In the genomic region with DNA sequence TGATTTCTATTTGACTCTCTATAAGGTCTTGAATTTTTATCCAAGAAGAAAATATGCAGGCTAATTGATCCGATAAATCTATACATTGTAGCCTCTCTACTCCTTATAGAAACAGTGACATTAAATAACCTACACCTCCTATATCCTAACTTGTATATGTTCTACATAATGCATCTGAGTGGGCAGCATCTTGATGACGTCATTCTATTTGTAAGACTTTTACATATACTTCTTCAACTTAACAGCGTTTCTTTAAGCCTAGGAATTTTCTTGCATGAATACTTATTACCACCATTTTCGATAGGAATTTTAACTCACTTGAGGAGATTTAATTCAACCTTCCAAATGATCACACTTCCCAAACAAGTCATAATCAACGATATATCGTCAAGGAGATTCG, we compare ENCODE assay signal across 32 cellular contexts.
DNase-seq lines count a peak whose midpoint lies in the region; ATAC-seq, FAIRE-seq and TF ChIP-seq lines count a peak whose summit lies in the region.
"Had no signal": no experiment of that assay in that cellular context is flagged by ENCODE, and none has a peak within 500 bp of the region (broad histone marks: within the 10 kb centered on the region; RNA-seq: fewer than 3 reads in every experiment).

No MANE protein-coding gene starts in this region.

- TF ChIP-seq RAD21 in HepG2 (CRISPR knock-in tag; IDR thresholded peaks at IDR 0.05) (no peak), K562 (CRISPR knock-in tag; conservative IDR thresholded peaks at IDR 0.05 in 1 of 2, IDR thresholded peaks at IDR 0.05 in 1 of 2) (no peak)

- CTCF ChIA-PET in HepG2 (lab: Yijun Ruan, JAX; ENCODE audit: low intra/inter-chr PET ratio, low total read pairs), result no interaction called here
- CTCF ChIA-PET in HEK293 (lab: Yijun Ruan, JAX), result no interaction called here
- CTCF ChIA-PET in K562 (lab: Yijun Ruan, JAX; ENCODE audit: low intra/inter-chr PET ratio), result no interaction called here

- no peak overlapping the region for H3K4me3 ChIP-seq in HepG2 (replicated peaks in 1 of 3; ENCODE audit: insufficient read depth in 1 of 3, low read depth in 2 of 3, low read length in 3 of 3)
- no peak overlapping the region for H3K4me3 ChIP-seq in right lobe of liver
- no peak overlapping the region for H3K4me3 ChIP-seq in HEK293 (ENCODE audit: low read depth, low read length)
- no peak overlapping the region for H3K4me3 ChIP-seq in K562
- H3K4me3 ChIP-seq: A549; BLaER1; BLaER1 treated with 17β-estradiol and CSF1 and Interleukin-3, amounts not matched to agents 10 nM and 100 nM had no signal

- no peaks in the 10 kb centered on the region for H3K4me1 ChIP-seq in HepG2 (ENCODE audit: insufficient read depth, low read length)
- H3K4me1 ChIP-seq in right lobe of liver, result no peaks in the 10 kb centered on the region
- H3K4me1 ChIP-seq in HEK293 (ENCODE audit: control insufficient read depth, insufficient read depth, low read length), result no peaks in the 10 kb centered on the region
- H3K4me1 ChIP-seq in K562 (replicated peaks in 1 of 2; ENCODE audit: control insufficient read depth in 2 of 2, insufficient read depth in 2 of 2, low read length in 2 of 2), result no peaks in the 10 kb centered on the region
- H3K4me1 ChIP-seq: A549, BE2C, Caco-2 had no signal

- H3K9me3 ChIP-seq in HepG2 (ENCODE audit: low read length), result no peaks in the 10 kb centered on the region
- H3K9me3 ChIP-seq in right lobe of liver, result no peaks in the 10 kb centered on the region
- no peaks in the 10 kb centered on the region for H3K9me3 ChIP-seq in HEK293 (ENCODE audit: control insufficient read depth, insufficient read depth, low read depth, low read length)
- no peaks in the 10 kb centered on the region for H3K9me3 ChIP-seq in K562 (replicated peaks; ENCODE audit: control insufficient read depth, insufficient read depth, low read depth, low read length)
- H3K9me3 ChIP-seq: A549; BE2C; BLaER1; BLaER1 treated with 17β-estradiol and CSF1 and Interleukin-3, amounts not matched to agents 10 nM and 100 nM; Caco-2 had no signal

- POLR2A ChIA-PET in HepG2 (lab: Yijun Ruan, JAX), result no interaction called here
- POLR2A ChIA-PET in HEK293 (lab: Yijun Ruan, JAX), result no interaction called here
- POLR2A ChIA-PET in K562 (lab: Yijun Ruan, JAX), result no interaction called here

- TF ChIP-seq POLR2A in HepG2 (IDR thresholded peaks at IDR 0.05; ENCODE audit: insufficient read depth in 1 of 2, low read depth in 2 of 2, low read length in 2 of 2) (no peak), right lobe of liver (IDR thresholded peaks at IDR 0.05) (no peak), K562 (conservative IDR thresholded peaks at IDR 0.05) (no peak)

- 23% methylated on average over 7 of the region's 7 CpGs for WGBS in HepG2 (ENCODE audit: low lambda C conversion rate)
- WGBS in right lobe of liver (ENCODE audit: insufficient coverage, low coverage, low lambda C conversion rate, missing lambda C conversion rate), result 52% methylated on average over 7 of the region's 7 CpGs
- WGBS in K562 (ENCODE audit: insufficient coverage, low coverage, missing lambda C conversion rate), result 1% methylated on average over 7 of the region's 7 CpGs

- H3K36me3 ChIP-seq in HepG2 (replicated peaks in 1 of 2; ENCODE audit: control insufficient read depth in 1 of 2, insufficient read depth in 2 of 2, low read length in 2 of 2) (no peaks in the 10 kb centered on the region), right lobe of liver (no peaks in the 10 kb centered on the region), HEK293 (ENCODE audit: control insufficient read depth in 2 of 2, insufficient read depth in 1 of 2, low read length in 2 of 2) (no peaks in the 10 kb centered on the region), K562 (ENCODE audit: control insufficient read depth, insufficient read depth, low read length) (no peaks in the 10 kb centered on the region)
- H3K36me3 ChIP-seq: BE2C; BLaER1; BLaER1 treated with 17β-estradiol and CSF1 and Interleukin-3, amounts not matched to agents 10 nM and 100 nM had no signal

- H4K20me1 ChIP-seq in HepG2 (ENCODE audit: insufficient read depth, low read length) (no peaks in the 10 kb centered on the region), K562 (replicated peaks; ENCODE audit: control insufficient read depth, insufficient read depth, low read length) (no peaks in the 10 kb centered on the region)
- H4K20me1 ChIP-seq: BLaER1; BLaER1 treated with 17β-estradiol and CSF1 and Interleukin-3, amounts not matched to agents 10 nM and 100 nM had no signal

- BruUV-seq in HepG2 (replicated peaks; lab: Mats Ljungman, UMichigan) (no TSS peak), K562 (replicated peaks; lab: Mats Ljungman, UMichigan) (no TSS peak)

- TF ChIP-seq CTCF in HepG2 (CRISPR knock-in tag; IDR thresholded peaks at IDR 0.05), result no peak
- no peak for TF ChIP-seq CTCF in right lobe of liver (IDR thresholded peaks at IDR 0.05)
- TF ChIP-seq CTCF in HEK293 (tag by site-specific recombination; IDR thresholded peaks at IDR 0.05), result no peak
- no peak for TF ChIP-seq CTCF in K562 (IDR thresholded peaks at IDR 0.05 in 2 of 3, conservative IDR thresholded peaks at IDR 0.05 in 1 of 3; ENCODE audit: insufficient read depth in 2 of 3, low read depth in 1 of 3, low read length in 3 of 3)

- H3K27me3 ChIP-seq in HepG2 (ENCODE audit: control insufficient read depth in 1 of 2, insufficient read depth in 2 of 2, low read length in 2 of 2) (no peaks in the 10 kb centered on the region), right lobe of liver (no peaks in the 10 kb centered on the region), K562 (ENCODE audit: control insufficient read depth in 2 of 2, insufficient read depth in 2 of 2, low read length in 2 of 2) (no peaks in the 10 kb centered on the region)
- H3K27me3 ChIP-seq: BE2C; BLaER1; BLaER1 treated with 17β-estradiol and CSF1 and Interleukin-3, amounts not matched to agents 10 nM and 100 nM had no signal

- no peak overlapping the region for H3K27ac ChIP-seq in HepG2 (ENCODE audit: extremely low read length, insufficient read depth, low read length)
- no peak overlapping the region for H3K27ac ChIP-seq in right lobe of liver
- no peak overlapping the region for H3K27ac ChIP-seq in HEK293 (ENCODE audit: extremely low read depth, low read depth, low read length)
- no peak overlapping the region for H3K27ac ChIP-seq in K562 (ENCODE audit: extremely low read depth, low read depth, low read length)
- H3K27ac ChIP-seq: 22Rv1; A549; BLaER1; BLaER1 treated with 17β-estradiol and CSF1 and Interleukin-3, amounts not matched to agents 10 nM and 100 nM; C4-2B had no signal

- intact Hi-C loops in HepG2 (cut with micrococcal nuclease; ENCODE audit: unreplicated experiment), result no loop called here
- intact Hi-C loops in right lobe of liver (cut with DNase I), result no loop called here
- intact Hi-C loops in K562 (cut with micrococcal nuclease), result no loop called here

- no peaks in the 10 kb centered on the region for H3K9me1 ChIP-seq in K562 (ENCODE audit: control insufficient read depth, insufficient read depth, low read length)

- ATAC-seq in HepG2 (no peak), right lobe of liver (no peak), K562 (no peak), GM18520 (IDR thresholded peaks at IDR 0.05; ENCODE audit: unreplicated experiment) (no peak)
- ATAC-seq: A549; CD8-positive, alpha-beta T cell had no signal

- DNase-seq in HepG2 (ENCODE audit: low spot score), result no peak
- DNase-seq in right lobe of liver, result no peak
- DNase-seq in K562 (ENCODE audit: extremely low read depth in 1 of 4, low spot score in 3 of 4), result no peak
- DNase-seq in NOMO-1 treated with dmso at 0.1 percent for 144 hours (lab: John Stamatoyannopoulos, UW; ENCODE audit: unreplicated experiment), result no peak
- DNase-seq: 8988T; ACHN; AML-193; BE2C; C1 segment of cervical spinal cord; Caco-2; Calu3; CD4-positive, alpha-beta memory T cell; CD4-positive, alpha-beta T cell; CD4-positive, CD25-positive, alpha-beta regulatory T cell; CD8-positive, alpha-beta memory T cell; CD8-positive, alpha-beta T cell; COR-L47; DMS 273 treated with DMSO at 0.1 percent for 48 hours; DMS153; DMS53; DMS79; DMS79 treated with DMSO at 0.1 percent for 48 hours; DND-41; EL had no signal

- in situ Hi-C loops in HepG2 (cut with HindIII; ENCODE audit: extremely low pct_ligation_motif_present, low pct_unique_long_range_greater_than_20kb), result no loop called here
- in situ Hi-C loops in K562 (cut with MboI), result no loop called here

- no peak overlapping the region for H2AFZ ChIP-seq in HepG2 (ENCODE audit: low read length)
- H2AFZ ChIP-seq in K562 (ENCODE audit: low read depth, low read length), result no peak overlapping the region

- TF ChIP-seq EP300 in HepG2 (IDR thresholded peaks at IDR 0.05; ENCODE audit: low read depth in 2 of 2, low read length in 2 of 2), result no peak
- TF ChIP-seq EP300 in HepG2 (CRISPR knock-in tag; IDR thresholded peaks at IDR 0.05; ENCODE audit: borderline replicate concordance), result no peak
- no peak for TF ChIP-seq EP300 in K562 (IDR thresholded peaks at IDR 0.05; ENCODE audit: low read length)

- H3K4me2 ChIP-seq in HepG2 (ENCODE audit: low read depth, low read length), result no peak overlapping the region
- H3K4me2 ChIP-seq in K562 (ENCODE audit: insufficient read depth, low read length), result no peak overlapping the region
- H3K4me2 ChIP-seq: A549; BLaER1; BLaER1 treated with 17β-estradiol and CSF1 and Interleukin-3, amounts not matched to agents 10 nM and 100 nM had no signal

- no peaks in the 10 kb centered on the region for H3K79me2 ChIP-seq in HepG2 (ENCODE audit: insufficient read depth, low read length)
- no peaks in the 10 kb centered on the region for H3K79me2 ChIP-seq in K562 (ENCODE audit: control insufficient read depth, insufficient read depth, low read length)

- FAIRE-seq in HepG2 (lab: Jason Lieb, UNC) (no peak), K562 (lab: Jason Lieb, UNC) (no peak)
- FAIRE-seq: A204.1, A549 had no signal

- no peak overlapping the region for H3K9ac ChIP-seq in HepG2 (ENCODE audit: insufficient read depth, low read depth, low read length)
- no peak overlapping the region for H3K9ac ChIP-seq in K562 (ENCODE audit: insufficient read depth in 1 of 2, low read depth in 2 of 2, low read length in 2 of 2)
- H3K9ac ChIP-seq: BLaER1; BLaER1 treated with 17β-estradiol and CSF1 and Interleukin-3, amounts not matched to agents 10 nM and 100 nM had no signal

TF ChIP-seq in HepG2, 621 proteins besides CTCF, POLR2A, EP300 and RAD21 (continues in another document):
- TF ChIP-seq ZFY (CRISPR knock-in tag; IDR thresholded peaks at IDR 0.05) (no peak), ZNF747 (CRISPR knock-in tag; IDR thresholded peaks at IDR 0.05; ENCODE audit: borderline replicate concordance) (no peak), ATF7 (IDR thresholded peaks at IDR 0.05) (peak; percentile 99), ATF7 (CRISPR knock-in tag; IDR thresholded peaks at IDR 0.05) (no peak)

TF ChIP-seq in HEK293, 187 proteins besides CTCF, POLR2A, EP300 and RAD21 (continues in another document):
- no peak for TF ChIP-seq ZNF626 (tag by site-specific recombination; IDR thresholded peaks at IDR 0.05)
- no peak for TF ChIP-seq ZNF324 (tag by site-specific recombination; IDR thresholded peaks at IDR 0.05)
- TF ChIP-seq ZNF658 (tag by site-specific recombination; IDR thresholded peaks at IDR 0.05), result no peak
